In the genomic region with DNA sequence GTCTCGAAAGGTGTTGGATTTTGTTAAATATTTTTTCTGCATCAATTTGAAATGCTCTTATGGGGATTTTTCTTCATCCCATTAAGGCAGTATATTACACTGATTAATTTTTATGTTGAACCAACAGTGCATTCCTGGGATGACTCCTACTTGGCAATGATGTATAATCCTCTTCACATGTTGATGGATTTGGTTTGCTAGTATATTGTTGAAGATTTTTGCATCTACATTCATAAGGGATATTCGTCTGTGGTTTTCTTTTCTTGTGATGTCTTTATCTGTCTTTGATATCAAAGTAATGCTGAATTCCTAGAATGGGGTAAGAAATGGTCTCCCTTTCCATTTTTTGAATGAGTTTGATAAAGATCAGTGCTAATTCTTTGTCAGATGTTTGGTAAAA, we compare ENCODE assay signal across 9 cellular contexts.
"Had no signal": no experiment of that assay in that cellular context is flagged by ENCODE, and none has a peak within 500 bp of the region (broad histone marks: within the 10 kb centered on the region; RNA-seq: fewer than 3 reads in every experiment).

No MANE protein-coding gene starts in this region.

- H3K4me3 ChIP-seq: GM23248, GM23338, HAP-1 had no signal

- H2AFZ ChIP-seq: GM23248, GM23338 had no signal

- H3K9me3 Mint-ChIP-seq: GM23338 had no signal

- H3K27ac Mint-ChIP-seq: GM23338, H9, HFFc6 had no signal

- ATAC-seq: GM23338, HCT116 had no signal

- H3K4me1 Mint-ChIP-seq: GM23338 had no signal

- H3K4me2 ChIP-seq: GM23338 had no signal

- H3K9ac ChIP-seq: GM23248 had no signal

- H3K27ac ChIP-seq: GM23248 had no signal

- H3K4me3 Mint-ChIP-seq: GM23338, H9, HFFc6 had no signal

- H3K9me3 ChIP-seq: HAP-1 had no signal

- DNase-seq: GM23248, GOT3, H7, H9, HCEC 1CT, HFFc6 had no signal

- H3K36me3 ChIP-seq: HAP-1 had no signal
